33 cellular contexts compared by ENCODE assay signal in genomic region chr2:169946092-169946491, GRCh38.
"Had no signal": no experiment of that assay in that cellular context is flagged by ENCODE, and none has a peak within 500 bp of the region (broad histone marks: within the 10 kb centered on the region; RNA-seq: fewer than 3 reads in every experiment).

No MANE protein-coding gene starts in this region.

- H3K27ac Mint-ChIP-seq: activated B cell treated with CpG ODN at 0.5 μM for 24 hours; activated CD4-positive, alpha-beta memory T cell treated with anti-CD3 and anti-CD28 coated beads for 36 hours; activated CD8-positive, alpha-beta memory T cell treated with anti-CD3 and anti-CD28 coated beads, Interleukin-2, amount 10 ng/mL, durations not matched to agents 7 days and 5 days; activated CD8-positive, alpha-beta T cell treated with anti-CD3 and anti-CD28 coated beads, Interleukin-2, amount 10 ng/mL, durations not matched to agents 7 days and 5 days; activated naive CD4-positive, alpha-beta T cell treated with anti-CD3 and anti-CD28 coated beads for 36 hours; activated naive CD4-positive, alpha-beta T cell treated with anti-CD3 and anti-CD28 coated beads, Interleukin-2, amount 50 U/mL, for 24 hours; activated naive CD8-positive, alpha-beta T cell treated with anti-CD3 and anti-CD28 coated beads for 36 hours; activated T-helper 1 cell treated with anti-CD3 and anti-CD28 coated beads, Interleukin-12 subunit alpha, Interleukin-12 subunit beta, Interleukin-2, Interleukin-4 antibody, amounts not matched to agents 30 ng/mL and 10 ng/mL and 1 ng/mL, durations not matched to agents 14 hours and 24 hours and 36 hours; activated T-helper 2 cell treated with anti-CD3 and anti-CD28 coated beads, Interferon-gamma antibody, Interleukin-2, Interleukin-4, amounts not matched to agents 10 μg/mL and 5 μg/mL and 100 μg/mL, durations not matched to agents 14 hours and 24 hours and 36 hours; T-helper 17 cell; T-helper 2 cell treated with Interferon-gamma antibody and Interleukin-4, amounts not matched to agents 5 μg/mL and 100 μg/mL, for 36 hours had no signal

- H3K4me1 ChIP-seq: colonic mucosa, gastrocnemius medialis had no signal

- H3K9me3 Mint-ChIP-seq: activated B cell treated with CpG ODN at 0.5 μM for 24 hours; activated CD4-positive, alpha-beta memory T cell treated with anti-CD3 and anti-CD28 coated beads for 36 hours; activated naive CD4-positive, alpha-beta T cell treated with anti-CD3 and anti-CD28 coated beads for 36 hours; activated naive CD4-positive, alpha-beta T cell treated with anti-CD3 and anti-CD28 coated beads, Interleukin-2, amount 50 U/mL, for 24 hours; activated naive CD8-positive, alpha-beta T cell treated with anti-CD3 and anti-CD28 coated beads for 36 hours; activated naive CD8-positive, alpha-beta T cell treated with anti-CD3 and anti-CD28 coated beads, Interleukin-2, amount 50 U/mL, for 24 hours; activated T-helper 1 cell treated with anti-CD3 and anti-CD28 coated beads, Interleukin-12 subunit alpha, Interleukin-12 subunit beta, Interleukin-2, Interleukin-4 antibody, amounts not matched to agents 30 ng/mL and 10 ng/mL and 1 ng/mL, durations not matched to agents 14 hours and 24 hours and 36 hours; activated T-helper 2 cell treated with anti-CD3 and anti-CD28 coated beads, Interferon-gamma antibody, Interleukin-2, Interleukin-4, amounts not matched to agents 10 μg/mL and 5 μg/mL and 100 μg/mL, durations not matched to agents 14 hours and 24 hours and 36 hours; T-helper 2 cell treated with Interferon-gamma antibody and Interleukin-4, amounts not matched to agents 5 μg/mL and 100 μg/mL, for 36 hours had no signal

- DNase-seq: activated B cell treated with CpG ODN at 0.5 μM for 24 hours; activated CD4-positive, alpha-beta memory T cell treated with anti-CD3 and anti-CD28 coated beads for 36 hours; activated CD4-positive, alpha-beta T cell treated with anti-CD3 and anti-CD28 coated beads for 48 hours; activated CD4-positive, alpha-beta T cell treated with anti-CD3 and anti-CD28 coated beads, Interleukin-2, amount 50 U/mL, for 1 hour; activated CD8-positive, alpha-beta memory T cell treated with anti-CD3 and anti-CD28 coated beads, Interleukin-2, amount 10 ng/mL, durations not matched to agents 7 days and 5 days; activated CD8-positive, alpha-beta memory T cell treated with anti-CD3 and anti-CD28 coated beads, Interleukin-2, amount 50 U/mL, for 4 hours; activated CD8-positive, alpha-beta T cell treated with anti-CD3 and anti-CD28 coated beads, Interleukin-2, amount 10 ng/mL, durations not matched to agents 7 days and 5 days; activated effector memory CD4-positive, alpha-beta T cell treated with anti-CD3 and anti-CD28 coated beads, Interleukin-2, amount 50 U/mL, for 16 hours; activated naive CD4-positive, alpha-beta T cell treated with anti-CD3 and anti-CD28 coated beads for 36 hours; activated naive CD8-positive, alpha-beta T cell treated with anti-CD3 and anti-CD28 coated beads for 36 hours; activated naive CD8-positive, alpha-beta T cell treated with anti-CD3 and anti-CD28 coated beads, Interleukin-2, amount 50 U/mL, for 24 hours; activated T-cell treated with anti-CD3 and anti-CD28 coated beads, Interleukin-2, amount 50 U/mL, for 1 hour; activated T-cell treated with anti-CD3 and anti-CD28 coated beads, Interleukin-2, amount 50 U/mL, for 48 hours; adrenal gland; amygdala; aorta; body of pancreas; caudate nucleus; colonic mucosa; effector CD8-positive, alpha-beta T cell; foreskin fibroblast; gastrocnemius medialis; heart right ventricle; T-helper 1 cell; T-helper 17 cell; T1000; WERI-Rb-1 had no signal

- H3K27me3 Mint-ChIP-seq: activated B cell treated with CpG ODN at 0.5 μM for 24 hours; activated CD4-positive, alpha-beta memory T cell treated with anti-CD3 and anti-CD28 coated beads for 36 hours; activated CD8-positive, alpha-beta memory T cell treated with anti-CD3 and anti-CD28 coated beads, Interleukin-2, amount 10 ng/mL, durations not matched to agents 7 days and 5 days; activated naive CD4-positive, alpha-beta T cell treated with anti-CD3 and anti-CD28 coated beads, Interleukin-2, amount 50 U/mL, for 24 hours; activated naive CD8-positive, alpha-beta T cell treated with anti-CD3 and anti-CD28 coated beads for 36 hours; activated naive CD8-positive, alpha-beta T cell treated with anti-CD3 and anti-CD28 coated beads, Interleukin-2, amount 50 U/mL, for 24 hours; T-helper 17 cell had no signal

- ATAC-seq: activated CD4-positive, CD25-positive, alpha-beta regulatory T cell treated with anti-CD3 and anti-CD28 coated beads, Interleukin-2, amount 50 U/mL, for 24 hours; activated CD8-positive, alpha-beta memory T cell treated with anti-CD3 and anti-CD28 coated beads, Interleukin-2, amount 10 ng/mL, durations not matched to agents 7 days and 5 days; activated CD8-positive, alpha-beta T cell treated with anti-CD3 and anti-CD28 coated beads, Interleukin-2, amount 10 ng/mL, durations not matched to agents 7 days and 5 days; body of pancreas; esophagus mucosa; gastrocnemius medialis; heart right ventricle; T-helper 17 cell had no signal

- H3K27me3 ChIP-seq: adrenal gland, body of pancreas, colonic mucosa, gastrocnemius medialis, heart right ventricle had no signal

- H3K4me1 Mint-ChIP-seq: activated B cell treated with CpG ODN at 0.5 μM for 24 hours; activated naive CD4-positive, alpha-beta T cell treated with anti-CD3 and anti-CD28 coated beads, Interleukin-2, amount 50 U/mL, for 24 hours had no signal

- H3K4me3 ChIP-seq: adrenal gland, body of pancreas, colonic mucosa, gastrocnemius medialis, heart right ventricle had no signal

- H3K4me3 Mint-ChIP-seq: activated B cell treated with CpG ODN at 0.5 μM for 24 hours; activated CD4-positive, alpha-beta memory T cell treated with anti-CD3 and anti-CD28 coated beads for 36 hours; activated CD8-positive, alpha-beta memory T cell treated with anti-CD3 and anti-CD28 coated beads, Interleukin-2, amount 10 ng/mL, durations not matched to agents 7 days and 5 days; activated CD8-positive, alpha-beta T cell treated with anti-CD3 and anti-CD28 coated beads, Interleukin-2, amount 10 ng/mL, durations not matched to agents 7 days and 5 days; activated naive CD4-positive, alpha-beta T cell treated with anti-CD3 and anti-CD28 coated beads for 36 hours; activated naive CD4-positive, alpha-beta T cell treated with anti-CD3 and anti-CD28 coated beads, Interleukin-2, amount 50 U/mL, for 24 hours; activated naive CD8-positive, alpha-beta T cell treated with anti-CD3 and anti-CD28 coated beads for 36 hours; activated naive CD8-positive, alpha-beta T cell treated with anti-CD3 and anti-CD28 coated beads, Interleukin-2, amount 50 U/mL, for 24 hours; activated T-helper 1 cell treated with anti-CD3 and anti-CD28 coated beads, Interleukin-12 subunit alpha, Interleukin-12 subunit beta, Interleukin-2, Interleukin-4 antibody, amounts not matched to agents 30 ng/mL and 10 ng/mL and 1 ng/mL, durations not matched to agents 14 hours and 24 hours and 36 hours; T-helper 17 cell; T-helper 2 cell treated with Interferon-gamma antibody and Interleukin-4, amounts not matched to agents 5 μg/mL and 100 μg/mL, for 36 hours had no signal

- H3K36me3 ChIP-seq: colonic mucosa had no signal

- H3K27ac ChIP-seq: adrenal gland, body of pancreas, colonic mucosa, gastrocnemius medialis, heart right ventricle, WERI-Rb-1 had no signal

- H3K9me3 ChIP-seq: adrenal gland, body of pancreas, colonic mucosa, gastrocnemius medialis, heart right ventricle had no signal
